Comparison of ENCODE assay signal across 1 cellular context in genomic region chr11:65498977-65499712, GRCh38.
TF ChIP-seq lines count a peak whose summit lies in the region.

TSS of gene MALAT1 (plus strand) at chr11:65499045.

TF ChIP-seq in SK-N-SH, 30 proteins besides CTCF, POLR2A, EP300 and RAD21 (continued from another document):
- TF ChIP-seq NFIC (IDR thresholded peaks at IDR 0.05; ENCODE audit: borderline replicate concordance): peak; percentile 78
- peak; percentile 58; the same call in 1 of the 2 replicates for TF ChIP-seq FOSL2 (IDR thresholded peaks at IDR 0.05; ENCODE audit: borderline replicate concordance, low read depth)
- peak; percentile 98 for TF ChIP-seq CHD2 (IDR thresholded peaks at IDR 0.05; ENCODE audit: low read length, partially characterized antibody)
- peak; percentile 100 for TF ChIP-seq POLR2AphosphoS5 (IDR thresholded peaks at IDR 0.05; ENCODE audit: low read depth, low read length)
- TF ChIP-seq RCOR1 (IDR thresholded peaks at IDR 0.05; ENCODE audit: low read length): peak; percentile 62
- TF ChIP-seq TCF12 (IDR thresholded peaks at IDR 0.05): peak; percentile 70
- TF ChIP-seq SIN3A (IDR thresholded peaks at IDR 0.05; ENCODE audit: borderline replicate concordance, low read depth, low read length): peak; percentile 99
- TF ChIP-seq EZH2phosphoT487 (IDR thresholded peaks at IDR 0.05; ENCODE audit: borderline replicate concordance, low read depth): 0 out of 2 replicates have a peak, but pooled peaks have one; percentile 67
- peak; percentile 23; the same call in 1 of the 2 replicates for TF ChIP-seq SMC3 (IDR thresholded peaks at IDR 0.05; ENCODE audit: low read depth, low read length)
- no peak for TF ChIP-seq NRF1 (IDR thresholded peaks at IDR 0.05; ENCODE audit: low read depth, low read length)
- peak; percentile 100 for TF ChIP-seq TAF1 (IDR thresholded peaks at IDR 0.05; ENCODE audit: borderline replicate concordance, low read depth, low read length)
- peak; percentile 65; the same call in 1 of the 2 replicates for TF ChIP-seq RXRA (IDR thresholded peaks at IDR 0.05; ENCODE audit: borderline replicate concordance, low read depth)
- TF ChIP-seq RFX5 (IDR thresholded peaks at IDR 0.05; ENCODE audit: low read length): no peak
- TF ChIP-seq USF2 (IDR thresholded peaks at IDR 0.05; ENCODE audit: borderline replicate concordance, low read depth, low read length): no peak
- TF ChIP-seq ELF1 (IDR thresholded peaks at IDR 0.05): peak; percentile 35; the same call in 1 of the 2 replicates
- peak; percentile 77 for TF ChIP-seq JUND (IDR thresholded peaks at IDR 0.05)
- peak; percentile 70; the same call in 1 of the 2 replicates for TF ChIP-seq FOXM1 (IDR thresholded peaks at IDR 0.05; ENCODE audit: low read depth)
- TF ChIP-seq, protein P1, sequence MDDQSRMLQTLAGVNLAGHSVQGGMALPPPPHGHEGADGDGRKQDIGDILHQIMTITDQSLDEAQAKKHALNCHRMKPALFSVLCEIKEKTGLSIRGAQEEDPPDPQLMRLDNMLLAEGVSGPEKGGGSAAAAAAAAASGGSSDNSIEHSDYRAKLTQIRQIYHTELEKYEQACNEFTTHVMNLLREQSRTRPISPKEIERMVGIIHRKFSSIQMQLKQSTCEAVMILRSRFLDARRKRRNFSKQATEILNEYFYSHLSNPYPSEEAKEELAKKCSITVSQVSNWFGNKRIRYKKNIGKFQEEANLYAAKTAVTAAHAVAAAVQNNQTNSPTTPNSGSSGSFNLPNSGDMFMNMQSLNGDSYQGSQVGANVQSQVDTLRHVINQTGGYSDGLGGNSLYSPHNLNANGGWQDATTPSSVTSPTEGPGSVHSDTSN (IDR thresholded peaks at IDR 0.05): peak; percentile 93
- TF ChIP-seq GABPA (IDR thresholded peaks at IDR 0.05; ENCODE audit: low read depth): peak; percentile 16; the same call in 1 of the 2 replicates
- peak; percentile 73 for TF ChIP-seq ZBTB33 (IDR thresholded peaks at IDR 0.05; ENCODE audit: borderline replicate concordance, low read depth)
